Comparison of ENCODE assay signal across 12 cellular contexts in genomic region chr18:4351005-4351404, GRCh38.
"Had no signal": no experiment of that assay in that cellular context is flagged by ENCODE, and none has a peak within 500 bp of the region (broad histone marks: within the 10 kb centered on the region; RNA-seq: fewer than 3 reads in every experiment).

No MANE protein-coding gene starts in this region.

- H3K27ac Mint-ChIP-seq: memory B cell; natural killer cell; stimulated activated memory B cell treated with anti-CD40 and anti-IgM and Interleukin-4, amounts not matched to agents 10 μg/mL and 1 μg/mL and 100 μg/mL, for 72 hours had no signal

- H3K4me1 Mint-ChIP-seq: memory B cell; natural killer cell; stimulated activated memory B cell treated with anti-CD40 and anti-IgM and Interleukin-4, amounts not matched to agents 10 μg/mL and 1 μg/mL and 100 μg/mL, for 72 hours had no signal

- H3K36me3 Mint-ChIP-seq: memory B cell; natural killer cell; stimulated activated memory B cell treated with anti-CD40 and anti-IgM and Interleukin-4, amounts not matched to agents 10 μg/mL and 1 μg/mL and 100 μg/mL, for 72 hours had no signal

- DNase-seq: effector CD4-positive, alpha-beta T cell; kidney; natural killer cell; right cardiac atrium; sigmoid colon; stimulated activated CD4-positive, alpha-beta T cell treated with anti-CD3 and anti-CD28 coated beads, Interleukin-2, amount 100 ng/mL, for 24 hours; stimulated activated CD4-positive, alpha-beta T cell treated with anti-CD3 and anti-CD28 coated beads, Interleukin-4, amount 100 ng/mL, for 24 hours; stimulated activated naive CD8-positive, alpha-beta T cell treated with anti-CD3 and anti-CD28 coated beads, Interleukin-15, Interleukin-2, amounts not matched to agents 100 U/mL and 50 U/mL, for 24 hours; trophoblast cell had no signal

- H3K27me3 Mint-ChIP-seq: memory B cell; stimulated activated memory B cell treated with anti-CD40 and anti-IgM and Interleukin-4, amounts not matched to agents 10 μg/mL and 1 μg/mL and 100 μg/mL, for 72 hours had no signal

- H3K4me3 Mint-ChIP-seq: memory B cell; natural killer cell; neural crest cell; stimulated activated memory B cell treated with anti-CD40 and anti-IgM and Interleukin-4, amounts not matched to agents 10 μg/mL and 1 μg/mL and 100 μg/mL, for 72 hours had no signal
